Comparison of ENCODE assay signal across 1 cellular context in genomic region chr4:67545199-67545995, GRCh38.
A peak's percentile ranks its signal among the peaks of the same experiment; 100 is the strongest.
TF ChIP-seq lines count a peak whose summit lies in the region.

CENPC (minus strand) TSS chr4:67545503; CDS start chr4:67545355, 148 bp downstream.

TF ChIP-seq in HepG2, 621 proteins besides CTCF, POLR2A, EP300 and RAD21 (continued from another document and continues in another):
- TF ChIP-seq MYNN (CRISPR knock-in tag; IDR thresholded peaks at IDR 0.05; ENCODE audit: low read depth) = peak; percentile 64; the same call in 1 of the 2 replicates
- TF ChIP-seq JUND (CRISPR knock-in tag; IDR thresholded peaks at IDR 0.05) = no peak
- TF ChIP-seq ZNF572 (CRISPR knock-in tag; IDR thresholded peaks at IDR 0.05) = no peak
- no peak for TF ChIP-seq ZNF562 (CRISPR knock-in tag; IDR thresholded peaks at IDR 0.05; ENCODE audit: borderline replicate concordance)
- no peak for TF ChIP-seq CENPT (CRISPR knock-in tag; IDR thresholded peaks at IDR 0.05; ENCODE audit: low read depth)
- peak; percentile 74 for TF ChIP-seq SIN3A (IDR thresholded peaks at IDR 0.05; ENCODE audit: borderline replicate concordance, low read depth, low read length)
- TF ChIP-seq HMGXB4 (CRISPR knock-in tag; IDR thresholded peaks at IDR 0.05; ENCODE audit: borderline replicate concordance in 1 of 2, low read depth in 1 of 2) = peak; percentile 43 to 68; a peak in 2 of 4 replicates
- no peak for TF ChIP-seq PBX3 (CRISPR knock-in tag; IDR thresholded peaks at IDR 0.05; ENCODE audit: borderline replicate concordance)
- TF ChIP-seq RXRA (CRISPR knock-in tag; IDR thresholded peaks at IDR 0.05) = peak; percentile 52; the same call in 1 of the 2 replicates
- TF ChIP-seq ZNF883 (CRISPR knock-in tag; IDR thresholded peaks at IDR 0.05; ENCODE audit: not compliant biosample characterization) = peak; percentile 51
- no peak for TF ChIP-seq HMGXB3 (CRISPR knock-in tag; IDR thresholded peaks at IDR 0.05; ENCODE audit: borderline replicate concordance)
- no peak for TF ChIP-seq DDIT3 (CRISPR knock-in tag; IDR thresholded peaks at IDR 0.05)
- no peak for TF ChIP-seq MATR3 (CRISPR knock-in tag; IDR thresholded peaks at IDR 0.05)
- no peak for TF ChIP-seq ZNF235 (CRISPR knock-in tag; IDR thresholded peaks at IDR 0.05; ENCODE audit: borderline replicate concordance)
- TF ChIP-seq REPIN1 (CRISPR knock-in tag; IDR thresholded peaks at IDR 0.05; ENCODE audit: borderline replicate concordance, low read depth) = peak; percentile 80; the same call in 1 of the 2 replicates
- no peak for TF ChIP-seq TCF7L2 (IDR thresholded peaks at IDR 0.05; ENCODE audit: low read depth, low read length)
- no peak for TF ChIP-seq ZNF784 (CRISPR knock-in tag; IDR thresholded peaks at IDR 0.05; ENCODE audit: borderline replicate concordance)
- peak; percentile 60; the same call in 1 of the 2 replicates for TF ChIP-seq E2F2 (CRISPR knock-in tag; IDR thresholded peaks at IDR 0.05; ENCODE audit: borderline replicate concordance)
- peak; percentile 66; the same call in 1 of the 2 replicates for TF ChIP-seq ZNF274 (CRISPR knock-in tag; IDR thresholded peaks at IDR 0.05)
- TF ChIP-seq ZFP62 (CRISPR knock-in tag; IDR thresholded peaks at IDR 0.05) = no peak
- peak in 1 of 2 experiments; percentile 75; a peak in 2 of 4 replicates for TF ChIP-seq KLF16 (CRISPR knock-in tag; IDR thresholded peaks at IDR 0.05)
- peak; percentile 67 for TF ChIP-seq NR2C2 (CRISPR knock-in tag; IDR thresholded peaks at IDR 0.05; ENCODE audit: borderline replicate concordance)
- peak; percentile 28; the same call in 1 of the 2 replicates for TF ChIP-seq ZNF280D (CRISPR knock-in tag; IDR thresholded peaks at IDR 0.05)
- peak; percentile 53; the same call in 1 of the 2 replicates for TF ChIP-seq FOXK1 (CRISPR knock-in tag; IDR thresholded peaks at IDR 0.05; ENCODE audit: borderline replicate concordance, low read depth)
- no peak for TF ChIP-seq ZBTB37 (CRISPR knock-in tag; IDR thresholded peaks at IDR 0.05)
- no peak for TF ChIP-seq EHMT2 (IDR thresholded peaks at IDR 0.05; ENCODE audit: borderline replicate concordance, low read depth, low read length)
- no peak for TF ChIP-seq PRDM15 (CRISPR knock-in tag; IDR thresholded peaks at IDR 0.05)
- peak; percentile 97 for TF ChIP-seq ZFY (CRISPR knock-in tag; IDR thresholded peaks at IDR 0.05)
- no peak for TF ChIP-seq ZNF337 (CRISPR knock-in tag; IDR thresholded peaks at IDR 0.05; ENCODE audit: borderline replicate concordance, low read depth)
- peak; percentile 86 for TF ChIP-seq PHF21A (CRISPR knock-in tag; IDR thresholded peaks at IDR 0.05)
- peak in 1 of 2 experiments; percentile 23; a peak in 1 of 4 replicates for TF ChIP-seq ATF4 (CRISPR knock-in tag; IDR thresholded peaks at IDR 0.05)
- no peak for TF ChIP-seq ZNF569 (CRISPR knock-in tag; IDR thresholded peaks at IDR 0.05; ENCODE audit: borderline replicate concordance)
- TF ChIP-seq RBFOX2 (IDR thresholded peaks at IDR 0.05; ENCODE audit: low read depth, low read length) = peak; percentile 87
- TF ChIP-seq IKZF1 (IDR thresholded peaks at IDR 0.05) = no peak
- TF ChIP-seq ZNF782 (CRISPR knock-in tag; IDR thresholded peaks at IDR 0.05; ENCODE audit: borderline replicate concordance) = 0 out of 2 replicates have a peak, but pooled peaks have one; percentile 23
- no peak for TF ChIP-seq CSRNP2 (CRISPR knock-in tag; conservative IDR thresholded peaks at IDR 0.05; ENCODE audit: low read depth)
- no peak for TF ChIP-seq MBD4 (IDR thresholded peaks at IDR 0.05; ENCODE audit: borderline replicate concordance, low read length)
